Comparison of ENCODE assay signal across 12 cellular contexts in the genomic region with DNA sequence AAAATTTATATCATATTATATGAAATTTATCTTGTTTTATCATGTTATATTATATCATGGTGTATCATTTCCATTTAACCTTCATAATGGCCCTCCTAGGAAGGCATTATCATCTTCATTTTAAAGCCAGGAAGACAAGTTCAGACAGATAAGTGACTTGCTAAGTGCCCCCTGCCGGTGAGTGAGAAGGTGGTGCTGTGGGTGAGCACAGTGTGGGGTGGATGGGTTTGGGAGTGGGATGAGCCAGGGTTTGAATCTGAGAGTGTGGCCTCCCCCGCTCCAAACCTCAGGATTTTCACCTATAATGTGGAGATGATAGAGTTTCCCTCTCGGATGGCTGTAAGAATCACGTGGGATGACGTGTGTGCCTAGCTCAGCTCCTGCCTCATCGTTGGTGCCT.
DNase-seq lines count a peak whose midpoint lies in the region; ATAC-seq and TF ChIP-seq lines count a peak whose summit lies in the region.
"Had no signal": no experiment of that assay in that cellular context is flagged by ENCODE, and none has a peak within 500 bp of the region (broad histone marks: within the 10 kb centered on the region; RNA-seq: fewer than 3 reads in every experiment).

No MANE protein-coding gene starts in this region.

- H3K27ac ChIP-seq in left ventricle myocardium inferior (replicated peaks): no peak overlapping the region
- H3K27ac ChIP-seq in right atrium auricular region: no peak overlapping the region
- no peak overlapping the region for H3K27ac ChIP-seq in upper lobe of right lung
- no peak overlapping the region for H3K27ac ChIP-seq in prostate gland

- peak; percentile 41 for TF ChIP-seq CTCF in left ventricle myocardium inferior (IDR thresholded peaks at IDR 0.05; ENCODE audit: borderline replicate concordance)
- TF ChIP-seq CTCF in right atrium auricular region (IDR thresholded peaks at IDR 0.05): no peak
- no peak for TF ChIP-seq CTCF in upper lobe of right lung (IDR thresholded peaks at IDR 0.05)
- TF ChIP-seq CTCF in prostate gland (IDR thresholded peaks at IDR 0.05): no peak

- H3K9ac ChIP-seq in adipocyte (ENCODE audit: low read length): no peak overlapping the region

- H3K9me3 ChIP-seq in left ventricle myocardium inferior (replicated peaks) (no peaks in the 10 kb centered on the region), right atrium auricular region (no peaks in the 10 kb centered on the region), adipocyte (ENCODE audit: control insufficient read depth, low read length) (no peaks in the 10 kb centered on the region), upper lobe of right lung (no peaks in the 10 kb centered on the region), prostate gland (no peaks in the 10 kb centered on the region)

- TF ChIP-seq POLR2A in prostate gland (IDR thresholded peaks at IDR 0.05): no peak

- H3K27me3 ChIP-seq in left ventricle myocardium inferior (ENCODE audit: low read depth) (peaks cover 80% of the 10 kb centered on the region), right atrium auricular region (no peaks in the 10 kb centered on the region), adipocyte (replicated peaks; ENCODE audit: control insufficient read depth, insufficient read depth, low read length) (peaks cover 47% of the 10 kb centered on the region), upper lobe of right lung (no peaks in the 10 kb centered on the region), prostate gland (replicated peaks; ENCODE audit: insufficient read depth) (no peaks in the 10 kb centered on the region)

- no peaks in the 10 kb centered on the region for H3K36me3 ChIP-seq in left ventricle myocardium inferior
- H3K36me3 ChIP-seq in right atrium auricular region: no peaks in the 10 kb centered on the region
- no peaks in the 10 kb centered on the region for H3K36me3 ChIP-seq in adipocyte (ENCODE audit: control insufficient read depth, insufficient read depth, low read length, severe bottlenecking)
- no peaks in the 10 kb centered on the region for H3K36me3 ChIP-seq in upper lobe of right lung
- H3K36me3 ChIP-seq in prostate gland: no peaks in the 10 kb centered on the region

- WGBS in prostate gland: 75% methylated on average over 6 of the region's 6 CpGs

- no peak for DNase-seq in left ventricle myocardium inferior
- DNase-seq in right atrium auricular region (ENCODE audit: low spot score): no peak
- peak; percentile 8 for DNase-seq in Jurkat, Clone E6-1 (ENCODE audit: low read depth, low spot score)
- DNase-seq in adipocyte (ENCODE audit: low read depth): peak; percentile 6
- DNase-seq in upper lobe of right lung: peak; percentile 51
- DNase-seq in prostate gland (ENCODE audit: low spot score): no peak
- DNase-seq in stimulated activated CD4-positive, alpha-beta T cell treated with anti-CD3 and anti-CD28 coated beads, Interleukin-4, amount 100 ng/mL, for 1 hour: no peak
- DNase-seq: activated naive CD4-positive, alpha-beta T cell treated with anti-CD3 and anti-CD28 coated beads, Interleukin-2, amount 10 ng/mL, durations not matched to agents 7 days and 5 days; cerebellar nuclear complex; NCI-H187; T1000 had no signal

- H3K4me1 ChIP-seq in left ventricle myocardium inferior (no peaks in the 10 kb centered on the region), right atrium auricular region (no peaks in the 10 kb centered on the region), adipocyte (ENCODE audit: control insufficient read depth, insufficient read depth, low read length) (no peaks in the 10 kb centered on the region), upper lobe of right lung (no peaks in the 10 kb centered on the region), prostate gland (replicated peaks) (no peaks in the 10 kb centered on the region)

- intact Hi-C loops in left ventricle myocardium inferior (cut with micrococcal nuclease) (no loop called here), upper lobe of right lung (cut with DNase I) (no loop called here), prostate gland (cut with DNase I) (no loop called here)

- H3K4me3 ChIP-seq in left ventricle myocardium inferior (no peak overlapping the region), right atrium auricular region (no peak overlapping the region), adipocyte (ENCODE audit: low read length) (no peak overlapping the region), upper lobe of right lung (no peak overlapping the region), prostate gland (no peak overlapping the region)
- no peak overlapping the region for H3K4me3 ChIP-seq in Jurkat, Clone E6-1 (ENCODE audit: low read length)

- ATAC-seq in upper lobe of right lung (no peak), GM21619 (IDR thresholded peaks at IDR 0.05; ENCODE audit: unreplicated experiment) (no peak)

Comparison
In these comparisons a context has a peak if more than half of its experiments do, and no peak if none do; other contexts are left out.
1. DNase-seq: peak in Jurkat, Clone E6-1 (single experiment), adipocyte (single experiment) and upper lobe of right lung (single experiment); none in left ventricle myocardium inferior (single experiment), right atrium auricular region (single experiment), prostate gland (single experiment) and stimulated activated CD4-positive, alpha-beta T cell treated with anti-CD3 and anti-CD28 coated beads, Interleukin-4, amount 100 ng/mL, for 1 hour (single experiment).